In the genomic region with DNA sequence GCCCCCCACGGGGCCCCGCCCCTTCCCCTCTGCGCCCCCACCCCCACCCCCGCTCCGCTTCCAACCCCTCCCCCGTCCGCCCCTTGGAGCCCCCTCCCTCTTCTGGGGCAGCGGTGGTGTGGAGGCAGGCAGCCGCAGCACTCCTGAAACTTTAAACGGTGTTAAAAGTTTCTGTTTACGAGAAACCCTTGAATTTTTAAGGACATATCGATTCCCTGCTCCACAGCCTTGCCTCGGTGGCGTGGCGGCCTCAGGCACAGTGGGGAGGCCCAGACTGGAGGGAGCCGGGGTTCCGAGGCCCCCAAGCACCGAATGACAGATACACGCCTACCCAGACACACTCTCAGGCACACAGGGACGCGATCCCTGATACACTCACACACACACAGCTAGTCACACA, we compare ENCODE assay signal across 15 cellular contexts. TPM values are rescaled to one million over a fixed set of nuclear protein-coding genes. Genes with fewer than 3 reads are reported as not detected.
DNase-seq lines count a peak whose midpoint lies in the region; ATAC-seq, FAIRE-seq and TF ChIP-seq lines count a peak whose summit lies in the region.
"Had no signal": no experiment of that assay in that cellular context is flagged by ENCODE, and none has a peak within 500 bp of the region (broad histone marks: within the 10 kb centered on the region; RNA-seq: fewer than 3 reads in every experiment).

No MANE protein-coding gene starts in this region.

- no peaks in the 10 kb centered on the region for H3K9me3 ChIP-seq in SK-N-MC (ENCODE audit: low read depth, low read length)
- no peaks in the 10 kb centered on the region for H3K9me3 ChIP-seq in H1 (ENCODE audit: insufficient read depth in 2 of 2, low read depth in 1 of 2, low read length in 1 of 2)
- H3K9me3 ChIP-seq in neural progenitor cell (ENCODE audit: low read depth) = no peaks in the 10 kb centered on the region

- H3K27me3 Mint-ChIP-seq in neural progenitor cell (ENCODE audit: insufficient read depth, low read depth) = peaks cover 48% of the 10 kb centered on the region
- H3K27me3 Mint-ChIP-seq in type B pancreatic cell = peaks cover 69% of the 10 kb centered on the region

- peak overlapping the region; percentile 32 for H3K18ac ChIP-seq in H1 (ENCODE audit: extremely low read depth, low read length)

- CTCF ChIA-PET in H1 (lab: Charles Lee; ENCODE audit: partially characterized antibody) = interaction anchor here (0.9 to 2.7 kb wide), 2 partner anchors 20 to 43 kb away, joined by 3 to 8 read pairs; no protein-coding TSS in a partner anchor

- H3K27ac Mint-ChIP-seq in neural progenitor cell (no peak overlapping the region), type B pancreatic cell (no peak overlapping the region)
- H3K27ac Mint-ChIP-seq: H9 had no signal

- peak overlapping the region; percentile 47; the same call in 1 of the 2 replicates for H3K4me3 ChIP-seq in SK-N-MC
- H3K4me3 ChIP-seq in H1 (ENCODE audit: extremely low read depth in 1 of 4, insufficient read depth in 2 of 4, low read depth in 3 of 4, low read length in 4 of 4) = no peak overlapping the region
- no peak overlapping the region for H3K4me3 ChIP-seq in neural progenitor cell
- H3K4me3 ChIP-seq: BLaER1 treated with 17β-estradiol and CSF1 and Interleukin-3, amounts not matched to agents 10 nM and 100 nM; GM12878; GM23248 had no signal

- H3K9me3 Mint-ChIP-seq in neural progenitor cell (peaks cover 9% of the 10 kb centered on the region), type B pancreatic cell (no peaks in the 10 kb centered on the region)

- no peak for TF ChIP-seq POLR2A in H1 (IDR thresholded peaks at IDR 0.05; ENCODE audit: control extremely low read depth in 1 of 2, low read depth in 2 of 2, low read length in 2 of 2)
- TF ChIP-seq POLR2A in H54 (IDR thresholded peaks at IDR 0.05; ENCODE audit: low read depth, low read length) = no peak

- TF ChIP-seq EP300 in H1 (IDR thresholded peaks at IDR 0.05; ENCODE audit: borderline replicate concordance in 1 of 2, low read depth in 2 of 2, low read length in 2 of 2) = no peak

- H2BK20ac ChIP-seq in H1 (ENCODE audit: low read length) = peak overlapping the region; percentile 86; the same call in 1 of the 2 replicates

- H3K27me3 ChIP-seq in H1 (replicated peaks in 1 of 4; ENCODE audit: control insufficient read depth in 3 of 4, extremely low read depth in 1 of 4, insufficient read depth in 3 of 4, low read length in 3 of 4) (peaks cover 23 to 63% (median 57%) of the 10 kb centered on the region in 4 experiments), neural progenitor cell (peaks cover 99% of the 10 kb centered on the region)

- H2BK15ac ChIP-seq in H1 (ENCODE audit: low read length) = peak overlapping the region; percentile 100

- no peak for TF ChIP-seq RAD21 in H1 (IDR thresholded peaks at IDR 0.05 in 1 of 2, conservative IDR thresholded peaks at IDR 0.05 in 1 of 2; ENCODE audit: low read depth in 2 of 2, low read length in 2 of 2)

- H2AFZ ChIP-seq in H1 (ENCODE audit: low read length) (no peak overlapping the region), neural progenitor cell (replicated peaks) (no peak overlapping the region)
- H2AFZ ChIP-seq: GM23248 had no signal

- H3K23me2 ChIP-seq in H1 (ENCODE audit: low read depth, low read length) = peaks cover 23% of the 10 kb centered on the region

- H3K4ac ChIP-seq in H1 (replicated peaks; ENCODE audit: insufficient read length, low read depth, low read length) = no peak overlapping the region

- H3K4me2 ChIP-seq in H1 (ENCODE audit: insufficient read depth in 1 of 2, low read depth in 2 of 2, low read length in 2 of 2) = peak overlapping the region; percentile 28 to 42; a peak in 2 of 4 replicates
- no peak overlapping the region for H3K4me2 ChIP-seq in neural progenitor cell

- H2BK120ac ChIP-seq in H1 (replicated peaks; ENCODE audit: low read depth, low read length) = no peak overlapping the region

- H3K14ac ChIP-seq in H1 (ENCODE audit: insufficient read length) = no peak overlapping the region

- H2AK5ac ChIP-seq in H1 (ENCODE audit: low read depth, low read length) = peak overlapping the region; percentile 100; the same call in 1 of the 2 replicates

- no peak overlapping the region for H3K23ac ChIP-seq in H1 (ENCODE audit: insufficient read length)

- H4K91ac ChIP-seq in H1 (replicated peaks; ENCODE audit: insufficient read length, low read length) = no peak overlapping the region

- H3K27ac ChIP-seq in C4-2B = peak overlapping the region; percentile 59
- H3K27ac ChIP-seq in SK-N-MC = peak overlapping the region; percentile 72
- H3K27ac ChIP-seq in H1 (ENCODE audit: low read depth, low read length) = no peak overlapping the region
- no peak overlapping the region for H3K27ac ChIP-seq in neural progenitor cell
- H3K27ac ChIP-seq: BLaER1 treated with 17β-estradiol and CSF1 and Interleukin-3, amounts not matched to agents 10 nM and 100 nM; GM23248 had no signal

- H3K36me3 ChIP-seq in SK-N-MC (ENCODE audit: insufficient read depth, low read length) (no peaks in the 10 kb centered on the region), H1 (ENCODE audit: control insufficient read depth in 2 of 4, insufficient read depth in 4 of 4, low read length in 3 of 4) (peaks cover 0 to 3% (median 0%) of the 10 kb centered on the region in 4 experiments; a peak in 1 of 8 replicates), neural progenitor cell (no peaks in the 10 kb centered on the region)
- H3K36me3 ChIP-seq: BLaER1 treated with 17β-estradiol and CSF1 and Interleukin-3, amounts not matched to agents 10 nM and 100 nM had no signal

- H2BK5ac ChIP-seq in H1 (ENCODE audit: low read depth, low read length) = peak overlapping the region; percentile 60; the same call in 1 of the 2 replicates

- TF ChIP-seq CTCF in C4-2B (conservative IDR thresholded peaks at IDR 0.05) (no peak), H1 (IDR thresholded peaks at IDR 0.05; ENCODE audit: control extremely low read depth in 1 of 3, insufficient read depth in 1 of 3, low read depth in 1 of 3, low read length in 3 of 3) (no peak), neural progenitor cell (IDR thresholded peaks at IDR 0.05) (no peak), type B pancreatic cell (conservative IDR thresholded peaks at IDR 0.05) (no peak)

- no peaks in the 10 kb centered on the region for H3K79me2 ChIP-seq in H1 (ENCODE audit: control insufficient read depth in 1 of 2, insufficient read depth in 2 of 2, low read length in 2 of 2)
- no peaks in the 10 kb centered on the region for H3K79me2 ChIP-seq in neural progenitor cell (ENCODE audit: low read depth)

- FAIRE-seq in H1 (lab: Jason Lieb, UNC) (no peak), H54 (lab: Jason Lieb, UNC) (no peak)
- FAIRE-seq: GM12878 had no signal

- peaks cover 3% of the 10 kb centered on the region; the same call in 1 of the 2 replicates for H3K79me1 ChIP-seq in H1 (ENCODE audit: low read depth, low read length)

- H3K4me3 Mint-ChIP-seq in neural progenitor cell (peak overlapping the region; percentile 21), type B pancreatic cell (no peak overlapping the region)

- H3F3A ChIP-seq in neural progenitor cell (ENCODE audit: low read depth) = peaks cover 7% of the 10 kb centered on the region

- no peaks in the 10 kb centered on the region for H3K36me3 Mint-ChIP-seq in neural progenitor cell
- H3K36me3 Mint-ChIP-seq in type B pancreatic cell = no peaks in the 10 kb centered on the region

- no peak for DNase-seq in SK-N-MC (ENCODE audit: low read depth, low spot score)
- DNase-seq in H1 (ENCODE audit: low read depth in 1 of 2, low spot score in 2 of 2) = no peak
- no peak for DNase-seq in neural progenitor cell (ENCODE audit: low spot score)
- no peak for DNase-seq in type B pancreatic cell (ENCODE audit: extremely low spot score, unreplicated experiment)
- no peak for DNase-seq in H54 (ENCODE audit: insufficient read length, low spot score)
- DNase-seq: ACHN; CD4-positive, alpha-beta memory T cell; DMS79; GM23248; H9 had no signal

- no peak for ATAC-seq in HG03159 (IDR thresholded peaks at IDR 0.05; ENCODE audit: unreplicated experiment)
- ATAC-seq: GM12878 had no signal

- POLR2A ChIA-PET in H1 (lab: Charles Lee; ENCODE audit: partially characterized antibody) = interaction anchor here (1.0 to 1.2 kb wide), 2 partner anchors 16 to 23 kb away, joined by 3 read pairs; no protein-coding TSS in a partner anchor

- H3K4me1 Mint-ChIP-seq in neural progenitor cell (peaks cover 20% of the 10 kb centered on the region), type B pancreatic cell (ENCODE audit: unreplicated experiment) (peaks cover 14% of the 10 kb centered on the region)

- H4K8ac ChIP-seq in H1 (ENCODE audit: extremely low read depth, insufficient read depth, low read length) = no peak overlapping the region

- H3K56ac ChIP-seq in H1 (replicated peaks; ENCODE audit: insufficient read length, low read depth, low read length) = no peak overlapping the region

- no peak overlapping the region for H4K5ac ChIP-seq in H1 (ENCODE audit: insufficient read length, low read depth, low read length)

- H3K9ac ChIP-seq in SK-N-MC (ENCODE audit: insufficient read length) (no peak overlapping the region), H1 (replicated peaks in 1 of 4; ENCODE audit: extremely low read depth in 1 of 4, low read depth in 3 of 4, low read length in 3 of 4) (0 out of 7 replicates have a peak overlapping the region, but pooled peaks of 1 of the 4 experiments have one; percentile 5), neural progenitor cell (no peak overlapping the region)
- H3K9ac ChIP-seq: BLaER1 treated with 17β-estradiol and CSF1 and Interleukin-3, amounts not matched to agents 10 nM and 100 nM; GM23248 had no signal

- peak overlapping the region; percentile 99 for H2BK12ac ChIP-seq in H1 (ENCODE audit: low read depth, low read length)

- H3K4me1 ChIP-seq in H1 (replicated peaks in 1 of 4; ENCODE audit: control insufficient read depth in 3 of 4, insufficient read depth in 4 of 4, low read length in 3 of 4) (peaks cover 0 to 15% (median 6%) of the 10 kb centered on the region in 4 experiments; a peak in 5 of 7 replicates), neural progenitor cell (no peaks in the 10 kb centered on the region)

- H4K20me1 ChIP-seq in H1 (replicated peaks in 1 of 2; ENCODE audit: control insufficient read depth in 1 of 2, insufficient read depth in 2 of 2, low read length in 2 of 2) (peaks cover 4 to 26% of the 10 kb centered on the region in 2 experiments), neural progenitor cell (ENCODE audit: low read depth) (peaks cover 18% of the 10 kb centered on the region)

- 50% methylated on average over 11 of the region's 21 CpGs; no CpG with 5 or more reads in 1 of the 2 experiments for WGBS in H1 (ENCODE audit: extremely low coverage in 1 of 2, insufficient coverage in 1 of 2, insufficient read length in 1 of 2, insufficient replicate concordance in 2 of 2, low coverage in 1 of 2, low lambda C conversion rate in 2 of 2, missing lambda C conversion rate in 1 of 2), 2 experiments

RNA-seq across cellular contexts. Expression of a gene that starts 4.8 kb away (rescaled TPM):
- total RNA-seq in H1 (2021; fragmentation: NEBNext Ultra II Directional; extraction: Animal tissue kit (Norgen Biotek cat#: 25700)) = 0.20 and 0.27 TPM in 2 replicates
- 0.03 and 0.08 TPM in 2 replicates for polyA plus RNA-seq in H1 (2011; rRNA removed)
- polyA plus RNA-seq in H1 (2011; cell fraction: cytosol; rRNA removed) = 0.05 TPM
- polyA plus RNA-seq in H1 (2011; cell fraction: nucleus; rRNA removed) = 0.14 TPM
- 0.09 to 0.22 TPM (median 0.12 TPM) in 3 of 4 replicates, not detected in the other for polyA plus RNA-seq in H1 (2012, experiment 1 of 2)
- polyA plus RNA-seq in H1 (2012, experiment 2 of 2) = 0.07 TPM
- 0.26 TPM for polyA plus RNA-seq in H1 (2013, experiment 1 of 2)
- 0.18 TPM for polyA plus RNA-seq in H1 (2013, experiment 2 of 2)
- polyA minus RNA-seq in H1 (2011; rRNA and poly(A)+ RNA removed) = 0.02 and 0.13 TPM in 2 replicates
- polyA minus RNA-seq in H1 (2011; cell fraction: cytosol; rRNA and poly(A)+ RNA removed) = not detected
- 0.40 TPM for polyA minus RNA-seq in H1 (2011; cell fraction: nucleus; rRNA and poly(A)+ RNA removed)
- total RNA-seq in neural progenitor cell (ENCODE audit: low replicate concordance) (0.06 TPM in 2 replicates), type B pancreatic cell (ENCODE audit: low replicate concordance) (4.2 and 12.4 TPM in 2 replicates)

RNA-seq across cellular contexts. Expression of a gene that starts 21.1 kb away (rescaled TPM):
- 0.17 and 0.25 TPM in 2 replicates for total RNA-seq in H1 (2021; fragmentation: NEBNext Ultra II Directional; extraction: Animal tissue kit (Norgen Biotek cat#: 25700))
- 0.13 and 0.14 TPM in 2 replicates for polyA plus RNA-seq in H1 (2011; rRNA removed)
- polyA plus RNA-seq in H1 (2011; cell fraction: cytosol; rRNA removed) = 0.23 TPM
- polyA plus RNA-seq in H1 (2011; cell fraction: nucleus; rRNA removed) = 0.29 TPM
- polyA plus RNA-seq in H1 (2012, experiment 1 of 2) = 0.25 to 0.41 TPM (median 0.35 TPM) in 4 replicates
- not detected for polyA plus RNA-seq in H1 (2012, experiment 2 of 2)
- polyA plus RNA-seq in H1 (2013, experiment 1 of 2) = 0.20 TPM
- 0.18 TPM for polyA plus RNA-seq in H1 (2013, experiment 2 of 2)
- 0.32 TPM in 2 replicates for polyA minus RNA-seq in H1 (2011; rRNA and poly(A)+ RNA removed)
- polyA minus RNA-seq in H1 (2011; cell fraction: cytosol; rRNA and poly(A)+ RNA removed) = not detected
- not detected for polyA minus RNA-seq in H1 (2011; cell fraction: nucleus; rRNA and poly(A)+ RNA removed)
- total RNA-seq in neural progenitor cell (ENCODE audit: low replicate concordance) (0.06 and 0.07 TPM in 2 replicates), type B pancreatic cell (ENCODE audit: low replicate concordance) (not detected in 2 replicates)
- total RNA-seq: CD4-positive, alpha-beta memory T cell; G401; GM23248 had no signal
- polyA plus RNA-seq: CD4-positive, alpha-beta memory T cell; GM23248 had no signal

RNA-seq across cellular contexts. Expression of a gene that starts 33.4 kb away (rescaled TPM):
- 42.2 and 45.5 TPM in 2 replicates for total RNA-seq in H1 (2021; fragmentation: NEBNext Ultra II Directional; extraction: Animal tissue kit (Norgen Biotek cat#: 25700))
- 42.6 and 58.5 TPM in 2 replicates for polyA plus RNA-seq in H1 (2011; rRNA removed)
- polyA plus RNA-seq in H1 (2011; cell fraction: cytosol; rRNA removed) = 69.9 TPM
- polyA plus RNA-seq in H1 (2011; cell fraction: nucleus; rRNA removed) = 48.3 TPM
- polyA plus RNA-seq in H1 (2012, experiment 1 of 2) = 29.8 to 63.8 TPM (median 59.7 TPM) in 4 replicates
- polyA plus RNA-seq in H1 (2012, experiment 2 of 2) = 33.7 TPM
- 51.0 TPM for polyA plus RNA-seq in H1 (2013, experiment 1 of 2)
- 51.7 TPM for polyA plus RNA-seq in H1 (2013, experiment 2 of 2)
- 3.9 and 4.2 TPM in 2 replicates for polyA minus RNA-seq in H1 (2011; rRNA and poly(A)+ RNA removed)
- polyA minus RNA-seq in H1 (2011; cell fraction: cytosol; rRNA and poly(A)+ RNA removed) = 18.5 TPM
- 9.9 TPM for polyA minus RNA-seq in H1 (2011; cell fraction: nucleus; rRNA and poly(A)+ RNA removed)
- total RNA-seq in neural progenitor cell (ENCODE audit: low replicate concordance) (17.1 and 42.2 TPM in 2 replicates), type B pancreatic cell (ENCODE audit: low replicate concordance) (23.1 and 24.8 TPM in 2 replicates)

RNA-seq across cellular contexts. Expression of a gene that starts 44.8 kb away (rescaled TPM):
- 73.3 and 76.1 TPM in 2 replicates for total RNA-seq in H1 (2021; fragmentation: NEBNext Ultra II Directional; extraction: Animal tissue kit (Norgen Biotek cat#: 25700))
- 40.0 and 80.1 TPM in 2 replicates for polyA plus RNA-seq in H1 (2011; rRNA removed)
- polyA plus RNA-seq in H1 (2011; cell fraction: cytosol; rRNA removed) = 55.5 TPM
- polyA plus RNA-seq in H1 (2011; cell fraction: nucleus; rRNA removed) = 103 TPM
- 80.4 to 113 TPM (median 97.5 TPM) in 4 replicates for polyA plus RNA-seq in H1 (2012, experiment 1 of 2)
- polyA plus RNA-seq in H1 (2012, experiment 2 of 2) = 81.2 TPM
- 109 TPM for polyA plus RNA-seq in H1 (2013, experiment 1 of 2)
- polyA plus RNA-seq in H1 (2013, experiment 2 of 2) = 104 TPM
- polyA minus RNA-seq in H1 (2011; rRNA and poly(A)+ RNA removed) = 20.4 and 29.3 TPM in 2 replicates
- polyA minus RNA-seq in H1 (2011; cell fraction: cytosol; rRNA and poly(A)+ RNA removed) = 60.7 TPM
- polyA minus RNA-seq in H1 (2011; cell fraction: nucleus; rRNA and poly(A)+ RNA removed) = 34.6 TPM
- 37.7 and 54.9 TPM in 2 replicates for total RNA-seq in neural progenitor cell (ENCODE audit: low replicate concordance)
- 77.1 and 82.3 TPM in 2 replicates for total RNA-seq in type B pancreatic cell (ENCODE audit: low replicate concordance)

RNA-seq across cellular contexts. Expression of a gene that starts 52.0 kb away (rescaled TPM):
- total RNA-seq in H1 (2021; fragmentation: NEBNext Ultra II Directional; extraction: Animal tissue kit (Norgen Biotek cat#: 25700)) = 1,155 and 1,177 TPM in 2 replicates
- 418 and 591 TPM in 2 replicates for polyA plus RNA-seq in H1 (2011; rRNA removed)
- polyA plus RNA-seq in H1 (2011; cell fraction: cytosol; rRNA removed) = 688 TPM
- polyA plus RNA-seq in H1 (2011; cell fraction: nucleus; rRNA removed) = 550 TPM
- polyA plus RNA-seq in H1 (2012, experiment 1 of 2) = 1,095 to 1,152 TPM (median 1,124 TPM) in 4 replicates
- polyA plus RNA-seq in H1 (2012, experiment 2 of 2) = 936 TPM
- 1,404 TPM for polyA plus RNA-seq in H1 (2013, experiment 1 of 2)
- polyA plus RNA-seq in H1 (2013, experiment 2 of 2) = 1,687 TPM
- 818 and 963 TPM in 2 replicates for polyA minus RNA-seq in H1 (2011; rRNA and poly(A)+ RNA removed)
- 466 TPM for polyA minus RNA-seq in H1 (2011; cell fraction: cytosol; rRNA and poly(A)+ RNA removed)
- 318 TPM for polyA minus RNA-seq in H1 (2011; cell fraction: nucleus; rRNA and poly(A)+ RNA removed)
- total RNA-seq in neural progenitor cell (ENCODE audit: low replicate concordance) (437 and 569 TPM in 2 replicates), type B pancreatic cell (ENCODE audit: low replicate concordance) (1,188 and 1,294 TPM in 2 replicates)

Comparison
In these comparisons a context has a peak if more than half of its experiments do, and no peak if none do; other contexts are left out.
1. H3K27ac ChIP-seq: peak in C4-2B (single experiment) and SK-N-MC (single experiment); none in H1 (single experiment) and neural progenitor cell (single experiment).